Comparison of ENCODE assay signal across 8 cellular contexts in the genomic region with DNA sequence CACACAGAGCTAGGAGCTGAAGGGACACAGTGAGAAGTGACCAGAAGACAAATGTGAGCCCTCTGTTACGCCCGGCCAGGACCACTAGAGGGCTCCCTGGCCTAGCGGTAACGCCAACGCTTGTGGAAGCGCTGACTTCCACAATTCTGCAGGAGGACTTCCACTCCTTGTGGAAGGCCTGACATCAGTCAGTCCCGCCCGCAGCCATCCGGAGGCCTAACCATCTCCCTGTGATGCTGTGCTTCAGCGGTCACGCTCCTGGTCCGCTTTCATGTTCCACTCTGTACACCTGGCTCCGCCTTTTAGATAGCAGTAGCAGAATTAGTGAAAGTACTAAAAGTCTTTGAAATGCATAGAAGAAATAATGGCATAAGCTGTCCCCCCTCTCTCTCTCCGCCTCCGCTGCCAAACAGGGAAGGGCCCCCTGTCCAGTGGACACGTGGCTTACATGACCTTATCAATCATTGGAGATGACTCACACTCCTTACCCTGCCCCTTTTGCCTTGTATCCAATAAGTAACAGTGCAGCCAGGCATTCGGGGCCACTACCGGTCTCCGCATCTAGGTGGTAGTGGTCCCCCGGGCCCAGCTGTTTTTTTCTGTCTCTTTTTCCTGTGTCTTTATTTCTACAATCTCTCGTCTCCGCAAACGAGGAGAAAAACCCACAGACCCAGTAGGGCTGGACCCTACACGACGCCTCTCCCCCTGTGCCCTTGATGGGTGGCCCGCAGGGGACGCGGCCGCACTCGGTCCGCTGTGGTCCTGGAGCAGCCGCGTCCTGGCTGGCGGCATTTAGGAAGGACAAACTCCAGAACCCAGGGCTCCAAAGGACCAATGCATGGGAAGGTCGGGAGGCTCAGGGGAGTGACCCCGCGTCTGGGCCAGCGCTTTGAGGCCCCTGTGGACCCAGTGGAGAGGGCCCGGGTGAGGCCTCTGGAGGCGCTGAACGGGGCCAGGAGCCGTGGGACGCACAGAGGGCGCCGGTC. TPM values are rescaled to one million over a fixed set of nuclear protein-coding genes. Genes with fewer than 3 reads are reported as not detected.
A peak's percentile ranks its signal among the peaks of the same experiment; 100 is the strongest.
DNase-seq lines count a peak whose midpoint lies in the region; ATAC-seq, FAIRE-seq and TF ChIP-seq lines count a peak whose summit lies in the region.

No MANE protein-coding gene starts in this region.

- peaks cover 28% of the 10 kb centered on the region for H3K4me1 ChIP-seq in GM12878 (ENCODE audit: control insufficient read depth, insufficient read depth, low read length)
- H3K4me1 ChIP-seq in hepatocyte (ENCODE audit: insufficient read depth), result peaks cover 12% of the 10 kb centered on the region

- POLR2A ChIA-PET in GM12878 (lab: Charles Lee), result interaction anchor here (2.8 kb wide), 1 partner anchor 22 kb away, joined by 7 read pairs; no protein-coding TSS in a partner anchor

- no peaks in the 10 kb centered on the region for H3K36me3 ChIP-seq in GM12878 (ENCODE audit: control insufficient read depth in 2 of 2, insufficient read depth in 2 of 2, low read length in 1 of 2)
- no peaks in the 10 kb centered on the region for H3K36me3 ChIP-seq in hepatocyte (replicated peaks; ENCODE audit: insufficient read depth, low read depth)

- no peak for TF ChIP-seq EP300 in GM12878 (IDR thresholded peaks at IDR 0.05; ENCODE audit: borderline replicate concordance in 1 of 2, control insufficient read depth in 1 of 2, low read depth in 2 of 2, low read length in 2 of 2)

- CTCF ChIA-PET in GM12878 (lab: Yijun Ruan, JAX), result interaction anchor here (0.6 to 15.3 kb wide), 19 partner anchors 9 to 732 kb away, joined by 3 to 271 read pairs (median 3); a partner anchor contains a TSS

- in situ Hi-C loops in GM12878 (cut with MboI), result no loop called here

- H4K20me1 ChIP-seq in GM12878 (ENCODE audit: control insufficient read depth, insufficient read depth), result no peaks in the 10 kb centered on the region
- no peaks in the 10 kb centered on the region for H4K20me1 ChIP-seq in hepatocyte (ENCODE audit: insufficient read depth, poor library complexity, severe bottlenecking)

- H3K9me3 ChIP-seq in GM12878 (replicated peaks; ENCODE audit: control insufficient read depth, insufficient read depth, low read length) (no peaks in the 10 kb centered on the region; the same call in 2 of the 3 replicates), hepatocyte (ENCODE audit: low read depth) (no peaks in the 10 kb centered on the region)

- no peaks in the 10 kb centered on the region for H3K9me2 ChIP-seq in hepatocyte (replicated peaks; ENCODE audit: insufficient read depth)

- H3K4me2 ChIP-seq in GM12878 (ENCODE audit: control insufficient read depth, insufficient read depth), result peak overlapping the region; percentile 85
- H3K4me2 ChIP-seq in hepatocyte, result peak overlapping the region; percentile 92

- H3K9ac ChIP-seq in GM12878 (ENCODE audit: control insufficient read depth, insufficient read depth, low read length), result no peak overlapping the region

- H2AFZ ChIP-seq in GM12878 (ENCODE audit: control insufficient read depth, low read depth, low read length), result peak overlapping the region; percentile 48
- peak overlapping the region; percentile 66 for H2AFZ ChIP-seq in hepatocyte

- no TSS peak for BruUV-seq in GM12878 (replicated peaks; lab: Mats Ljungman, UMichigan)

- H3K4me3 ChIP-seq in GM12865 (ENCODE audit: low read depth, low read length), result peak overlapping the region; percentile 36
- H3K4me3 ChIP-seq in GM12878, result no peak overlapping the region
- H3K4me3 ChIP-seq in hepatocyte, result no peak overlapping the region

- no peak for FAIRE-seq in GM12878 (lab: Jason Lieb, UNC)

- SMC1A ChIA-PET in GM12878 (lab: Charles Lee; ENCODE audit: uncharacterized antibody, unreplicated experiment), result interaction anchor here (1.0 to 6.7 kb wide), 4 partner anchors 13 to 587 kb away, joined by 3 to 103 read pairs (median 4); no protein-coding TSS in a partner anchor

- ATAC-seq in HG02642 (IDR thresholded peaks at IDR 0.05; ENCODE audit: poor library complexity, unreplicated experiment) (peak; percentile 66), GM12878 (peak; percentile 82)

- peak; percentile 74 for DNase-seq in GM12865 (ENCODE audit: low read depth)
- peak; percentile 55 for DNase-seq in NCI-H146 treated with DMSO at 0.1 percent for 48 hours (lab: John Stamatoyannopoulos, UW; ENCODE audit: unreplicated experiment)
- peak; percentile 21 for DNase-seq in T-helper 22 cell (ENCODE audit: low read depth)
- DNase-seq in GM12878 (ENCODE audit: low read depth, low spot score), result no peak
- peak; percentile 93 for DNase-seq in hepatocyte (ENCODE audit: low spot score)
- DNase-seq in retina, result peak; percentile 90
- DNase-seq in mesenteric fat pad (ENCODE audit: low spot score), result no peak

- intact Hi-C loops in GM12878 (cut with micrococcal nuclease; ENCODE audit: unreplicated experiment), result loop anchor here (1.0 to 10.0 kb wide), 2 partner anchors 24 to 116 kb away; no protein-coding TSS in a partner anchor

- no peaks in the 10 kb centered on the region for H3K79me2 ChIP-seq in GM12878 (ENCODE audit: control insufficient read depth, insufficient read depth, low read length)
- H3K79me2 ChIP-seq in hepatocyte, result no peaks in the 10 kb centered on the region

- TF ChIP-seq POLR2A in GM12878 (IDR thresholded peaks at IDR 0.05; ENCODE audit: low read depth, low read length), result no peak

- RAD21 ChIA-PET in GM12878 (lab: Charles Lee; ENCODE audit: unreplicated experiment), result interaction anchor here (0.7 to 1.6 kb wide), 9 partner anchors 10 to 611 kb away, joined by 3 to 19 read pairs (median 3); no protein-coding TSS in a partner anchor

- TF ChIP-seq CTCF in GM12865 (IDR thresholded peaks at IDR 0.05; ENCODE audit: insufficient read depth, low read depth, low read length, missing control alignments) (peak; percentile 96), GM12878 (IDR thresholded peaks at IDR 0.05 in 2 of 3, conservative IDR thresholded peaks at IDR 0.05 in 1 of 3; ENCODE audit: control insufficient read depth in 2 of 3, extremely low read depth in 1 of 3, insufficient read depth in 1 of 3, low read depth in 3 of 3, low read length in 3 of 3) (peak; percentile 86 to 94 (median 90)), hepatocyte (IDR thresholded peaks at IDR 0.05; ENCODE audit: poor library complexity) (peak; percentile 94)

- 20% methylated on average over 45 of the region's 45 CpGs for WGBS in GM12878 (ENCODE audit: insufficient coverage, insufficient replicate concordance, low lambda C conversion rate, missing lambda C conversion rate)
- WGBS in hepatocyte (ENCODE audit: low lambda C conversion rate, missing lambda C conversion rate), result 16% methylated on average over 45 of the region's 45 CpGs

- H3K27ac ChIP-seq in GM12878 (ENCODE audit: control insufficient read depth, insufficient read depth) (no peak overlapping the region), hepatocyte (no peak overlapping the region)

- peak; percentile 85 for TF ChIP-seq RAD21 in GM12878 (IDR thresholded peaks at IDR 0.05; ENCODE audit: insufficient read depth, low read depth, low read length)

- H3K27me3 ChIP-seq in GM12878 (replicated peaks in 1 of 2; ENCODE audit: control insufficient read depth in 2 of 2, insufficient read depth in 2 of 2, low read length in 1 of 2) (no peaks in the 10 kb centered on the region; a peak in 1 of 4 replicates), hepatocyte (no peaks in the 10 kb centered on the region)

TF ChIP-seq in GM12878, 131 proteins besides CTCF, POLR2A, EP300 and RAD21 (continues in another document):
- TF ChIP-seq CREM (IDR thresholded peaks at IDR 0.05; ENCODE audit: low read depth), result no peak
- no peak for TF ChIP-seq TARDBP (IDR thresholded peaks at IDR 0.05; ENCODE audit: borderline replicate concordance)
- 0 out of 2 replicates have a peak, but pooled peaks have one; percentile 48 for TF ChIP-seq IRF4 (IDR thresholded peaks at IDR 0.05; ENCODE audit: low read depth, low read length)
- no peak for TF ChIP-seq BMI1 (IDR thresholded peaks at IDR 0.05; ENCODE audit: borderline replicate concordance)
- no peak for TF ChIP-seq NFXL1 (IDR thresholded peaks at IDR 0.05; ENCODE audit: borderline replicate concordance)
- TF ChIP-seq ATF7 (IDR thresholded peaks at IDR 0.05; ENCODE audit: low read depth), result no peak

RNA-seq across cellular contexts. Expression of a gene that starts 27.0 kb away (rescaled TPM):
- 220 and 242 TPM in 2 replicates for total RNA-seq in GM12878 (2013; cell fraction: nucleolus; rRNA removed)
- total RNA-seq in GM12878 (2014; rRNA removed) (2,707 and 2,818 TPM in 2 replicates), GM12878 (2014; rRNA removed; fragmentation: Illumina TruSeq; extraction: Trizol) (3,926 and 3,952 TPM in 2 replicates), GM12878 (2021) (2,298 and 2,376 TPM in 2 replicates), hepatocyte (897 TPM in 2 replicates), mesenteric fat pad (1,520 TPM)
- polyA plus RNA-seq in GM12878 (2011; ENCODE audit: low read depth), result 3,831 TPM
- polyA plus RNA-seq in GM12878 (2011; rRNA removed) (3,443 and 3,447 TPM in 2 replicates), GM12878 (2014; fragmentation: Illumina TruSeq; extraction: Trizol) (5,147 and 5,597 TPM in 2 replicates), GM12878 (2014; fragmentation: Nextera tagmentation; extraction: Ambion mirVana) (1,000 to 10,000 TPM; 3,252 to 3,662 TPM), GM12878 (2014; rRNA removed) (4,075 and 4,194 TPM in 2 replicates), GM12878 (2016; fragmentation: Nextera tagmentation; extraction: Ambion mirVana) (1,000 to 10,000 TPM; 1,533 to 1,667 TPM), hepatocyte (666 and 751 TPM in 2 replicates)
- polyA plus RNA-seq in GM12878 (2011; cell fraction: cytosol; rRNA removed), result 2,094 and 3,074 TPM in 2 replicates
- 755 and 1,231 TPM in 2 replicates for polyA plus RNA-seq in GM12878 (2011; cell fraction: nucleus; rRNA removed)
- polyA plus RNA-seq in GM12878 (2012), result 5,378 and 5,555 TPM in 2 replicates
- 1,701 and 1,707 TPM in 2 replicates for polyA minus RNA-seq in GM12878 (2011; rRNA and poly(A)+ RNA removed)
- polyA minus RNA-seq in GM12878 (2011; cell fraction: cytosol; rRNA and poly(A)+ RNA removed), result 779 and 848 TPM in 2 replicates
- 190 and 283 TPM in 2 replicates for polyA minus RNA-seq in GM12878 (2011; cell fraction: nucleus; rRNA and poly(A)+ RNA removed)

Comparison
In these comparisons a context has a peak if more than half of its experiments do, and no peak if none do; other contexts are left out.
1. DNase-seq: peak in GM12865 (single experiment), NCI-H146 treated with DMSO at 0.1 percent for 48 hours (single experiment), T-helper 22 cell (single experiment), hepatocyte (single experiment) and retina (single experiment); none in GM12878 (single experiment) and mesenteric fat pad (single experiment).
2. Peak in every context shown above with its lines, with median percentiles within 50 percentile points of each other: CTCF ChIP-seq.